4 cellular contexts compared by ENCODE assay signal in the genomic region with DNA sequence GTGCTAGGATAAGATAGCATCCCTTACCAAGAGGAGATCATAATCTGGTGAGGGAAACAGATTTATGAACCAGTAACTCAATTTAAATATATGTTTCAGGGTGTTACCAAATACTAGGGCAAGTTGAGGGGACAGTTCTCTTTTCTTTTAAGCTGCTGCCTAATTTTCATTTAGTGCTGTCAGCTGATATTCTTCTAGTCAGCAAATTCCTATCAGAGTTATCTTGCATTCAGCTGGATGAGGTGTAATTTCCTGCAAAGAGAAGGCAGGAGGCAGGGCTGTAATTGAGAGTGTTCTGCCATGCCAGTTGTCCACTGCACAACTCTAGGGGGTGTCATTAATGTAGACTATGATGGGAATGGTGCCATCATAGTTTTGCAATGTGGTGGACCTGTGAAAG.
TF ChIP-seq lines count a peak whose summit lies in the region.

No MANE protein-coding gene starts in this region.

TF ChIP-seq in HepG2, 621 proteins besides CTCF, POLR2A, EP300 and RAD21:
- TF ChIP-seq ZNF644 (CRISPR knock-in tag; IDR thresholded peaks at IDR 0.05; ENCODE audit: low read depth) (no peak), ZNF350 (CRISPR knock-in tag; IDR thresholded peaks at IDR 0.05; ENCODE audit: borderline replicate concordance, low read depth) (no peak), ZNF550 (CRISPR knock-in tag; IDR thresholded peaks at IDR 0.05; ENCODE audit: borderline replicate concordance) (no peak), EEA1 (CRISPR knock-in tag; IDR thresholded peaks at IDR 0.05; ENCODE audit: borderline replicate concordance) (no peak), ZFYVE20 (CRISPR knock-in tag; IDR thresholded peaks at IDR 0.05; ENCODE audit: borderline replicate concordance, low read depth) (no peak), CAMTA2 (CRISPR knock-in tag; IDR thresholded peaks at IDR 0.05; ENCODE audit: borderline replicate concordance) (no peak), MAFK (conservative IDR thresholded peaks at IDR 0.05 in 1 of 2, IDR thresholded peaks at IDR 0.05 in 1 of 2; ENCODE audit: low read length in 2 of 2) (peak; percentile 82), XBP1 (CRISPR knock-in tag; IDR thresholded peaks at IDR 0.05) (no peak), MAFF (IDR thresholded peaks at IDR 0.05; ENCODE audit: low read depth, low read length) (peak; percentile 81)
TF ChIP-seq in HepG2: peak in this region for 2.

TF ChIP-seq in A549, 52 proteins besides CTCF, POLR2A, EP300 and RAD21 (continued from another document):
- TF ChIP-seq ZSCAN20 (CRISPR knock-in tag; IDR thresholded peaks at IDR 0.05) (no peak), POLR2AphosphoS2 (conservative IDR thresholded peaks at IDR 0.05; ENCODE audit: low read length) (no peak)
TF ChIP-seq in A549: peak in this region for 1.

TF ChIP-seq in IMR-90, 13 proteins besides CTCF, POLR2A, EP300 and RAD21:
- TF ChIP-seq, protein P1, sequence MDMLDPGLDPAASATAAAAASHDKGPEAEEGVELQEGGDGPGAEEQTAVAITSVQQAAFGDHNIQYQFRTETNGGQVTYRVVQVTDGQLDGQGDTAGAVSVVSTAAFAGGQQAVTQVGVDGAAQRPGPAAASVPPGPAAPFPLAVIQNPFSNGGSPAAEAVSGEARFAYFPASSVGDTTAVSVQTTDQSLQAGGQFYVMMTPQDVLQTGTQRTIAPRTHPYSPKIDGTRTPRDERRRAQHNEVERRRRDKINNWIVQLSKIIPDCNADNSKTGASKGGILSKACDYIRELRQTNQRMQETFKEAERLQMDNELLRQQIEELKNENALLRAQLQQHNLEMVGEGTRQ (IDR thresholded peaks at IDR 0.05; ENCODE audit: low read depth, low read length): no peak
- TF ChIP-seq MAFK (IDR thresholded peaks at IDR 0.05; ENCODE audit: low read depth, low read length) (peak; percentile 57), NFE2L2 (IDR thresholded peaks at IDR 0.05; ENCODE audit: low read depth, low read length) (no peak), RFX5 (IDR thresholded peaks at IDR 0.05; ENCODE audit: low read depth, low read length) (no peak), MAZ (IDR thresholded peaks at IDR 0.05; ENCODE audit: borderline replicate concordance, low read depth, low read length) (no peak)

TF ChIP-seq in GM12891, 5 proteins besides CTCF, POLR2A, EP300 and RAD21 (continued from another document):
- TF ChIP-seq POU2F2 (IDR thresholded peaks at IDR 0.05; ENCODE audit: low read depth, low read length) (no peak), TAF1 (IDR thresholded peaks at IDR 0.05; ENCODE audit: low read depth, low read length) (no peak), PAX5 (IDR thresholded peaks at IDR 0.05; ENCODE audit: insufficient read depth, low read length, severe bottlenecking) (no peak)
